ENCODE assay signal across 9 cellular contexts in the genomic region with DNA sequence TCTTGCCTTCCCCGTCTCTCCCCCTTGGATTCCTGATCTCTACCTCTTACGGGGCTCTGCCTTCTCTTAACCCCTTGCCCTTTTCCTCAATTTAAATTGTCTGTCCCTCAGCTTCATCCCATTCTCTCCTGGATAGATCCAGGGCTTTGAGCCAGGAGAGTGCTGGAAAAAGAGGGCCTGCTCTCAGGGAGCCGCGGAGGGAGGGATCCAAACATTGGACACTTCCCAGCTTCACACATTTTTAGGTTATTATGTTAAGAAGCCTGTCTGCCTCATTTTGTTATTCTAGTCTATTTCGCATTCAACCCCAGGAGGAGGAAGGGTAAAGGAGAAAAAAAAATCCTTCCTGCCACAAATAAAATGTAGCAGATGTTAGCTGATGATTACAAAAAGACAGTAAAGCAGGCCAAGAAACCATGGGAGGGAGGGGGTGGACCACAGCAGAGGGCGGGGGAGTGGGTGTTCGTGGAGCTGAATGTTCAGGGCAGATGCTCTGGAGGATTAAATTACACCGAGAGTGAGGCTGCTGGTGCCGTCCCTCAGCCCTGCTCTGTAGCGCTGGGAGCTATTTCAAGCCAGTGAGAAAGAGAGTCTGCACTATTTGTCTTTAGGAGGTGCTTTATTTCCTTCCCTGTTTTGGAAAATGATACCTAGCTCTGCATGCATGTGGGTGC.
DNase-seq lines count a peak whose midpoint lies in the region; ATAC-seq lines count a peak whose summit lies in the region.
"Had no signal": no experiment of that assay in that cellular context is flagged by ENCODE, and none has a peak within 500 bp of the region (broad histone marks: within the 10 kb centered on the region; RNA-seq: fewer than 3 reads in every experiment).

No MANE protein-coding gene starts in this region.

- no peak overlapping the region for H2AK5ac ChIP-seq in mesenchymal stem cell (ENCODE audit: low read length, severe bottlenecking)

- no peak overlapping the region for H3K18ac ChIP-seq in mesenchymal stem cell (ENCODE audit: low read depth in 1 of 2, low read length in 2 of 2)

- no peaks in the 10 kb centered on the region for H3K36me3 ChIP-seq in mesenchymal stem cell (ENCODE audit: control insufficient read depth in 1 of 2, insufficient read depth in 2 of 2, low read depth in 1 of 2, low read length in 2 of 2)

- H3K27me3 ChIP-seq in mesenchymal stem cell (ENCODE audit: control insufficient read depth in 1 of 2, insufficient read depth in 1 of 2, low read length in 2 of 2) = peaks cover 0 to 55% of the 10 kb centered on the region in 2 experiments

- peak overlapping the region in 1 of 2 experiments; percentile 65 for H3K4me3 ChIP-seq in mesenchymal stem cell (ENCODE audit: insufficient read depth in 1 of 2, low read depth in 1 of 2, low read length in 2 of 2)

- H4K91ac ChIP-seq in mesenchymal stem cell (ENCODE audit: low read length) = no peak overlapping the region

- 17% methylated on average over 7 of the region's 10 CpGs for WGBS in mesenchymal stem cell

- H3K14ac ChIP-seq in mesenchymal stem cell (ENCODE audit: low read length in 2 of 2) = no peak overlapping the region

- no peak overlapping the region for H2BK120ac ChIP-seq in mesenchymal stem cell (ENCODE audit: low read depth, low read length)

- H3K27ac ChIP-seq in mesenchymal stem cell (ENCODE audit: low read length, poor library complexity, severe bottlenecking) = no peak overlapping the region
- H3K27ac ChIP-seq: 22Rv1 had no signal

- no peak overlapping the region for H2BK5ac ChIP-seq in mesenchymal stem cell (ENCODE audit: low read depth, low read length, poor library complexity, severe bottlenecking)

- H3K9me3 ChIP-seq in mesenchymal stem cell (ENCODE audit: control insufficient read depth, low read length) = no peaks in the 10 kb centered on the region

- peak overlapping the region; percentile 17 for H3K4me2 ChIP-seq in mesenchymal stem cell (ENCODE audit: low read length, poor library complexity, severe bottlenecking)

- H3K4me1 ChIP-seq in mesenchymal stem cell (ENCODE audit: control insufficient read depth, insufficient read depth, low read depth, low read length) = peaks cover 4% of the 10 kb centered on the region

- no peak overlapping the region for H2BK12ac ChIP-seq in mesenchymal stem cell (ENCODE audit: low read length in 2 of 2)

- no peaks in the 10 kb centered on the region for H3K79me1 ChIP-seq in mesenchymal stem cell (replicated peaks; ENCODE audit: low read length, poor library complexity, severe bottlenecking)

- H4K8ac ChIP-seq in mesenchymal stem cell (ENCODE audit: low read length) = no peak overlapping the region

- H3K23ac ChIP-seq in mesenchymal stem cell (ENCODE audit: low read length in 2 of 2) = no peak overlapping the region

- no peak overlapping the region for H2AFZ ChIP-seq in mesenchymal stem cell (ENCODE audit: low read depth, low read length)

- no peak overlapping the region for H2BK15ac ChIP-seq in mesenchymal stem cell (ENCODE audit: low read depth, poor library complexity, severe bottlenecking)

- peak overlapping the region; percentile 69 for H3K9ac ChIP-seq in mesenchymal stem cell (ENCODE audit: low read length)

- ATAC-seq in HG03565 (IDR thresholded peaks at IDR 0.05; ENCODE audit: unreplicated experiment) (no peak), GM18870 (IDR thresholded peaks at IDR 0.05; ENCODE audit: unreplicated experiment) (no peak)

- peak; percentile 51 for DNase-seq in DMS79 treated with DMSO at 0.1 percent for 48 hours (lab: John Stamatoyannopoulos, UW)
- no peak for DNase-seq in DMS79 (lab: John Stamatoyannopoulos, UW)
- peak; percentile 100 for DNase-seq in NCI-H524 (lab: John Stamatoyannopoulos, UW)
- peak; percentile 35 for DNase-seq in cerebellum (ENCODE audit: low spot score)
- peak; percentile 53 for DNase-seq in mesenchymal stem cell
- DNase-seq in ureter (ENCODE audit: low spot score) = peak; percentile 62

- no peak overlapping the region for H3K4ac ChIP-seq in mesenchymal stem cell (ENCODE audit: low read depth in 1 of 2, low read length in 2 of 2)
